Comparison of ENCODE assay signal across 18 cellular contexts in genomic region chr10:86373251-86373650, GRCh38. TPM values are rescaled to one million over a fixed set of nuclear protein-coding genes. Genes with fewer than 3 reads are reported as not detected.
"Had no signal": no experiment of that assay in that cellular context is flagged by ENCODE, and none has a peak within 500 bp of the region (broad histone marks: within the 10 kb centered on the region; RNA-seq: fewer than 3 reads in every experiment).

No MANE protein-coding gene starts in this region.

- H3K9me3 ChIP-seq: mucosa of descending colon, neutrophil, ovary, tibial artery, upper lobe of right lung, vagina had no signal

- H3K27me3 ChIP-seq: ovary, vagina had no signal

- H3K4me3 ChIP-seq: mucosa of descending colon, ovary, tibial artery, upper lobe of right lung, vagina had no signal

- H3K4me3 Mint-ChIP-seq: naive thymus-derived CD8-positive, alpha-beta T cell; stimulated activated memory B cell treated with anti-CD40 and anti-IgM and Interleukin-4, amounts not matched to agents 10 μg/mL and 1 μg/mL and 100 μg/mL, for 72 hours; stimulated activated naive CD8-positive, alpha-beta T cell treated with anti-CD3 and anti-CD28 coated beads, Interleukin-15, Interleukin-2, amounts not matched to agents 100 ng/mL and 50 ng/mL, for 24 hours had no signal

- H3K36me3 ChIP-seq: neutrophil, ovary, tibial artery, upper lobe of right lung, vagina had no signal

- H3K27ac Mint-ChIP-seq: stimulated activated memory B cell treated with anti-CD40 and anti-IgM and Interleukin-4, amounts not matched to agents 10 μg/mL and 1 μg/mL and 100 μg/mL, for 72 hours; stimulated activated naive CD8-positive, alpha-beta T cell treated with anti-CD3 and anti-CD28 coated beads, Interleukin-15, Interleukin-2, amounts not matched to agents 100 ng/mL and 50 ng/mL, for 24 hours had no signal

- H3K36me3 Mint-ChIP-seq: naive thymus-derived CD8-positive, alpha-beta T cell; stimulated activated memory B cell treated with anti-CD40 and anti-IgM and Interleukin-4, amounts not matched to agents 10 μg/mL and 1 μg/mL and 100 μg/mL, for 72 hours had no signal

- H3K9me3 Mint-ChIP-seq: naive thymus-derived CD8-positive, alpha-beta T cell; stimulated activated memory B cell treated with anti-CD40 and anti-IgM and Interleukin-4, amounts not matched to agents 10 μg/mL and 1 μg/mL and 100 μg/mL, for 72 hours; stimulated activated naive CD8-positive, alpha-beta T cell treated with anti-CD3 and anti-CD28 coated beads, Interleukin-15, Interleukin-2, amounts not matched to agents 100 ng/mL and 50 ng/mL, for 24 hours had no signal

- DNase-seq: dermis blood vessel endothelial cell; erythroblast; foreskin keratinocyte; mammary epithelial cell; mucosa of descending colon; naive thymus-derived CD8-positive, alpha-beta T cell; right cardiac atrium; stimulated activated CD4-positive, alpha-beta T cell treated with anti-CD3 and anti-CD28 coated beads, Interleukin-1b, Interleukin-23, amount 100 ng/mL, for 48 hours; stimulated activated CD4-positive, alpha-beta T cell treated with anti-CD3 and anti-CD28 coated beads, Interleukin-4, amount 100 ng/mL, for 24 hours had no signal

- H3K4me1 ChIP-seq: foreskin keratinocyte, upper lobe of right lung had no signal

- H3K4me1 Mint-ChIP-seq: stimulated activated memory B cell treated with anti-CD40 and anti-IgM and Interleukin-4, amounts not matched to agents 10 μg/mL and 1 μg/mL and 100 μg/mL, for 72 hours had no signal

- H3K27ac ChIP-seq: foreskin keratinocyte, neutrophil, ovary, tibial artery, upper lobe of right lung, vagina had no signal

- ATAC-seq: foreskin keratinocyte; left colon; mucosa of descending colon; naive thymus-derived CD8-positive, alpha-beta T cell; right cardiac atrium; stimulated activated memory B cell treated with anti-CD40 and anti-IgM and Interleukin-4, amounts not matched to agents 10 μg/mL and 1 μg/mL and 100 μg/mL, for 72 hours; upper lobe of right lung had no signal

RNA-seq across cellular contexts. Expression of gene GRID1, which starts 6.7 kb away (rescaled TPM):
- total RNA-seq: dermis blood vessel endothelial cell; endothelial cell of umbilical vein; foreskin keratinocyte; naive thymus-derived CD8-positive, alpha-beta T cell had no signal
- polyA plus RNA-seq: endothelial cell of umbilical vein; foreskin keratinocyte; naive thymus-derived CD8-positive, alpha-beta T cell had no signal
